ENCODE assay signal across 24 cellular contexts in genomic region chr14:100468557-100468956, GRCh38.
"Had no signal": no experiment of that assay in that cellular context is flagged by ENCODE, and none has a peak within 500 bp of the region (broad histone marks: within the 10 kb centered on the region; RNA-seq: fewer than 3 reads in every experiment).

No MANE protein-coding gene starts in this region.

- H3K36me3 Mint-ChIP-seq: natural killer cell treated with Interleukin-12 subunit alpha and Interleukin-12 subunit beta and Interleukin-15 and Interleukin-18, amount 100 ng/mL, for 72 hours had no signal

- DNase-seq: hypothalamus; immature natural killer cell; kidney; left ventricle myocardium inferior; mesendoderm; naive B cell; pancreas; posterior cingulate gyrus; psoas muscle; right lobe of liver; stimulated activated CD4-positive, alpha-beta T cell treated with anti-CD3 and anti-CD28 coated beads, Interleukin-1b, Interleukin-23, amount 100 ng/mL, for 48 hours; stimulated activated CD4-positive, alpha-beta T cell treated with anti-CD3 and anti-CD28 coated beads, Interleukin-4, amount 100 ng/mL, for 1 hour; stimulated activated naive CD4-positive, alpha-beta T cell; tibial artery; upper lobe of right lung had no signal

- H3K27ac Mint-ChIP-seq: mesothelial cell of epicardium; natural killer cell treated with Interleukin-12 subunit alpha and Interleukin-12 subunit beta and Interleukin-15 and Interleukin-18, amount 100 ng/mL, for 72 hours; stimulated activated naive CD8-positive, alpha-beta T cell treated with anti-CD3 and anti-CD28 coated beads, Interleukin-15, Interleukin-2, amounts not matched to agents 100 ng/mL and 50 ng/mL, for 24 hours had no signal

- H3K4me1 Mint-ChIP-seq: immature natural killer cell had no signal

- H3K4me3 Mint-ChIP-seq: immature natural killer cell; mesothelial cell of epicardium; naive B cell; natural killer cell treated with Interleukin-12 subunit alpha and Interleukin-12 subunit beta and Interleukin-15 and Interleukin-18, amount 100 ng/mL, for 72 hours; stimulated activated naive CD8-positive, alpha-beta T cell treated with anti-CD3 and anti-CD28 coated beads, Interleukin-15, Interleukin-2, amounts not matched to agents 100 ng/mL and 50 ng/mL, for 24 hours had no signal

- H3K36me3 ChIP-seq: pancreas, right lobe of liver, thoracic aorta, upper lobe of right lung had no signal

- H3K27me3 ChIP-seq: pancreas, right lobe of liver, suprapubic skin, tibial artery, upper lobe of right lung had no signal

- FAIRE-seq: islet of Langerhans, kidney, pancreas, urothelium cell line had no signal

- H3K9me3 ChIP-seq: left ventricle myocardium inferior, pancreas, psoas muscle, right lobe of liver, suprapubic skin, thoracic aorta, tibial artery, upper lobe of right lung had no signal

- H3K27ac ChIP-seq: left ventricle myocardium inferior, pancreas, psoas muscle, right lobe of liver, suprapubic skin, thoracic aorta, tibial artery, upper lobe of right lung had no signal

- H3K4me3 ChIP-seq: left ventricle myocardium inferior, lung, pancreas, psoas muscle, right lobe of liver, smooth muscle cell, suprapubic skin, thoracic aorta, tibial artery, upper lobe of right lung had no signal

- H3K4me2 ChIP-seq: smooth muscle cell had no signal

- H3K9me3 Mint-ChIP-seq: immature natural killer cell; mesothelial cell of epicardium; naive B cell; natural killer cell treated with Interleukin-12 subunit alpha and Interleukin-12 subunit beta and Interleukin-15 and Interleukin-18, amount 100 ng/mL, for 72 hours; stimulated activated naive CD8-positive, alpha-beta T cell treated with anti-CD3 and anti-CD28 coated beads, Interleukin-15, Interleukin-2, amounts not matched to agents 100 ng/mL and 50 ng/mL, for 24 hours had no signal

- H3K27me3 Mint-ChIP-seq: natural killer cell treated with Interleukin-12 subunit alpha and Interleukin-12 subunit beta and Interleukin-15 and Interleukin-18, amount 100 ng/mL, for 72 hours; stimulated activated naive CD8-positive, alpha-beta T cell treated with anti-CD3 and anti-CD28 coated beads, Interleukin-15, Interleukin-2, amounts not matched to agents 100 ng/mL and 50 ng/mL, for 24 hours had no signal

- H3K4me1 ChIP-seq: left ventricle myocardium inferior, right lobe of liver, tibial artery, upper lobe of right lung had no signal
